In the genomic region with DNA sequence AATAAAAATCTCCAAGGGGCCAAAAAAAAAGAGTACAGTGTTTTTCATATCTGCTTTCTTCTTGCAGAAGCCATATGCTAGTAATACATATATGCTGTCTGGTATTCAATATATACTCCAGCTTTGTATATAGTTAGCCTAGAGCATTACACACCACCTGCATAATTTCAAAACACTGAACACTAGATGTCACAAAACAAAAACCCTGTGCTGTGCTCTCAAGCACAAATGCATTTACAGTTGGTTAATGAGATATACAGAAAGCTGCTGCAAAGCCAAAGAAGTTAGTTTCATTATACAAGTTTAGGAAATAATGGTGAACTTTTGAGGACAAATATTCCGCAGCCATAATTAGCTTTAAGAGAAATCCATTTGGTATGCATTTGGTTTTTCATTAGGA, we compare ENCODE assay signal across 1 cellular context.
TF ChIP-seq lines count a peak whose summit lies in the region.

No MANE protein-coding gene starts in this region.

TF ChIP-seq in HepG2, 621 proteins besides CTCF, POLR2A, EP300 and RAD21 (continued from another document):
- TF ChIP-seq, protein P1, sequence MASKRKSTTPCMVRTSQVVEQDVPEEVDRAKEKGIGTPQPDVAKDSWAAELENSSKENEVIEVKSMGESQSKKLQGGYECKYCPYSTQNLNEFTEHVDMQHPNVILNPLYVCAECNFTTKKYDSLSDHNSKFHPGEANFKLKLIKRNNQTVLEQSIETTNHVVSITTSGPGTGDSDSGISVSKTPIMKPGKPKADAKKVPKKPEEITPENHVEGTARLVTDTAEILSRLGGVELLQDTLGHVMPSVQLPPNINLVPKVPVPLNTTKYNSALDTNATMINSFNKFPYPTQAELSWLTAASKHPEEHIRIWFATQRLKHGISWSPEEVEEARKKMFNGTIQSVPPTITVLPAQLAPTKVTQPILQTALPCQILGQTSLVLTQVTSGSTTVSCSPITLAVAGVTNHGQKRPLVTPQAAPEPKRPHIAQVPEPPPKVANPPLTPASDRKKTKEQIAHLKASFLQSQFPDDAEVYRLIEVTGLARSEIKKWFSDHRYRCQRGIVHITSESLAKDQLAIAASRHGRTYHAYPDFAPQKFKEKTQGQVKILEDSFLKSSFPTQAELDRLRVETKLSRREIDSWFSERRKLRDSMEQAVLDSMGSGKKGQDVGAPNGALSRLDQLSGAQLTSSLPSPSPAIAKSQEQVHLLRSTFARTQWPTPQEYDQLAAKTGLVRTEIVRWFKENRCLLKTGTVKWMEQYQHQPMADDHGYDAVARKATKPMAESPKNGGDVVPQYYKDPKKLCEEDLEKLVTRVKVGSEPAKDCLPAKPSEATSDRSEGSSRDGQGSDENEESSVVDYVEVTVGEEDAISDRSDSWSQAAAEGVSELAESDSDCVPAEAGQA (IDR thresholded peaks at IDR 0.05; ENCODE audit: low read depth), result no peak
- TF ChIP-seq, protein P1 (CRISPR knock-in tag; IDR thresholded peaks at IDR 0.05; ENCODE audit: borderline replicate concordance), result no peak
- TF ChIP-seq, protein P2, sequence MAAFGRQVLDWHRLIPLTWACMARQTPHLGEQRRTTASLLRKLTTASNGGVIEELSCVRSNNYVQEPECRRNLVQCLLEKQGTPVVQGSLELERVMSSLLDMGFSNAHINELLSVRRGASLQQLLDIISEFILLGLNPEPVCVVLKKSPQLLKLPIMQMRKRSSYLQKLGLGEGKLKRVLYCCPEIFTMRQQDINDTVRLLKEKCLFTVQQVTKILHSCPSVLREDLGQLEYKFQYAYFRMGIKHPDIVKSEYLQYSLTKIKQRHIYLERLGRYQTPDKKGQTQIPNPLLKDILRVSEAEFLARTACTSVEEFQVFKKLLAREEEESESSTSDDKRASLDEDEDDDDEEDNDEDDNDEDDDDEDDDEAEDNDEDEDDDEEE (CRISPR knock-in tag; IDR thresholded peaks at IDR 0.05), result no peak
- TF ChIP-seq, protein P3, sequence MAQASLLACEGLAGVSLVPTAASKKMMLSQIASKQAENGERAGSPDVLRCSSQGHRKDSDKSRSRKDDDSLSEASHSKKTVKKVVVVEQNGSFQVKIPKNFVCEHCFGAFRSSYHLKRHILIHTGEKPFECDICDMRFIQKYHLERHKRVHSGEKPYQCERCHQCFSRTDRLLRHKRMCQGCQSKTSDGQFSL (CRISPR knock-in tag; IDR thresholded peaks at IDR 0.05), result no peak
- TF ChIP-seq RFX5 (IDR thresholded peaks at IDR 0.05; ENCODE audit: low read depth, low read length) (no peak), SRSF1 (optimal IDR thresholded peaks at IDR 0.05; ENCODE audit: low read depth, low read length) (no peak), ELF1 (CRISPR knock-in tag; IDR thresholded peaks at IDR 0.05) (no peak), ARNTL (CRISPR knock-in tag; IDR thresholded peaks at IDR 0.05) (no peak), ZSCAN9 (CRISPR knock-in tag; IDR thresholded peaks at IDR 0.05; ENCODE audit: borderline replicate concordance) (no peak)
- TF ChIP-seq, protein P4, sequence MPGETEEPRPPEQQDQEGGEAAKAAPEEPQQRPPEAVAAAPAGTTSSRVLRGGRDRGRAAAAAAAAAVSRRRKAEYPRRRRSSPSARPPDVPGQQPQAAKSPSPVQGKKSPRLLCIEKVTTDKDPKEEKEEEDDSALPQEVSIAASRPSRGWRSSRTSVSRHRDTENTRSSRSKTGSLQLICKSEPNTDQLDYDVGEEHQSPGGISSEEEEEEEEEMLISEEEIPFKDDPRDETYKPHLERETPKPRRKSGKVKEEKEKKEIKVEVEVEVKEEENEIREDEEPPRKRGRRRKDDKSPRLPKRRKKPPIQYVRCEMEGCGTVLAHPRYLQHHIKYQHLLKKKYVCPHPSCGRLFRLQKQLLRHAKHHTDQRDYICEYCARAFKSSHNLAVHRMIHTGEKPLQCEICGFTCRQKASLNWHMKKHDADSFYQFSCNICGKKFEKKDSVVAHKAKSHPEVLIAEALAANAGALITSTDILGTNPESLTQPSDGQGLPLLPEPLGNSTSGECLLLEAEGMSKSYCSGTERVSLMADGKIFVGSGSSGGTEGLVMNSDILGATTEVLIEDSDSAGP (CRISPR knock-in tag; IDR thresholded peaks at IDR 0.05; ENCODE audit: borderline replicate concordance), result no peak
- TF ChIP-seq, protein P5, sequence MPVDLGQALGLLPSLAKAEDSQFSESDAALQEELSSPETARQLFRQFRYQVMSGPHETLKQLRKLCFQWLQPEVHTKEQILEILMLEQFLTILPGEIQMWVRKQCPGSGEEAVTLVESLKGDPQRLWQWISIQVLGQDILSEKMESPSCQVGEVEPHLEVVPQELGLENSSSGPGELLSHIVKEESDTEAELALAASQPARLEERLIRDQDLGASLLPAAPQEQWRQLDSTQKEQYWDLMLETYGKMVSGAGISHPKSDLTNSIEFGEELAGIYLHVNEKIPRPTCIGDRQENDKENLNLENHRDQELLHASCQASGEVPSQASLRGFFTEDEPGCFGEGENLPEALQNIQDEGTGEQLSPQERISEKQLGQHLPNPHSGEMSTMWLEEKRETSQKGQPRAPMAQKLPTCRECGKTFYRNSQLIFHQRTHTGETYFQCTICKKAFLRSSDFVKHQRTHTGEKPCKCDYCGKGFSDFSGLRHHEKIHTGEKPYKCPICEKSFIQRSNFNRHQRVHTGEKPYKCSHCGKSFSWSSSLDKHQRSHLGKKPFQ (CRISPR knock-in tag; IDR thresholded peaks at IDR 0.05; ENCODE audit: insufficient replicate concordance), result no peak
